In genomic region chr12:107320929-107321618, GRCh38 we compare ENCODE assay signal across 8 cellular contexts.
A peak's percentile ranks its signal among the peaks of the same experiment; 100 is the strongest.
DNase-seq lines count a peak whose midpoint lies in the region; ATAC-seq and TF ChIP-seq lines count a peak whose summit lies in the region.

No MANE protein-coding gene starts in this region.

- peaks cover 43% of the 10 kb centered on the region for H3K27me3 Mint-ChIP-seq in neural progenitor cell (ENCODE audit: insufficient read depth, low read depth)

- peaks cover 27% of the 10 kb centered on the region for H3K4me1 Mint-ChIP-seq in neural progenitor cell

- peak overlapping the region; percentile 92 for H3K4me3 Mint-ChIP-seq in neural progenitor cell

- H4K20me1 ChIP-seq in MM.1S (ENCODE audit: insufficient read depth, low read length) (no peaks in the 10 kb centered on the region), neural progenitor cell (ENCODE audit: low read depth) (peaks cover 24% of the 10 kb centered on the region)

- H3K79me2 ChIP-seq in MM.1S (ENCODE audit: low read length) (no peaks in the 10 kb centered on the region), neural progenitor cell (ENCODE audit: low read depth) (no peaks in the 10 kb centered on the region)

- H3K27me3 ChIP-seq in MM.1S (replicated peaks; ENCODE audit: insufficient read depth, low read length) (peaks cover 29% of the 10 kb centered on the region), neural progenitor cell (peaks cover 69% of the 10 kb centered on the region), tibial nerve (peaks cover 0 to 56% of the 10 kb centered on the region in 2 donors)

- no peak for TF ChIP-seq POLR2A in tibial nerve (IDR thresholded peaks at IDR 0.05)

- H3F3A ChIP-seq in MM.1S (ENCODE audit: insufficient read depth, low read length) (no peaks in the 10 kb centered on the region), neural progenitor cell (ENCODE audit: low read depth) (peaks cover 21% of the 10 kb centered on the region)

- no peak overlapping the region for H3K27ac ChIP-seq in MM.1S (ENCODE audit: low read length)
- H3K27ac ChIP-seq in neural progenitor cell: no peak overlapping the region
- no peak overlapping the region for H3K27ac ChIP-seq in tibial nerve

- 1 to 4% methylated on average over 36 to 40 of the region's 42 CpGs for WGBS in tibial nerve, 2 donors

- H3K36me3 Mint-ChIP-seq in neural progenitor cell: no peaks in the 10 kb centered on the region

- ATAC-seq in GM21423 (IDR thresholded peaks at IDR 0.05; ENCODE audit: unreplicated experiment): no peak

- H3K4me3 ChIP-seq in MM.1S (ENCODE audit: low read length): no peak overlapping the region
- peak overlapping the region; percentile 68 for H3K4me3 ChIP-seq in epithelial cell of esophagus (ENCODE audit: low read length)
- H3K4me3 ChIP-seq in neural progenitor cell: peak overlapping the region; percentile 85
- peak overlapping the region in 3 of 4 donors; percentile 11 to 50 (median 44) for H3K4me3 ChIP-seq in tibial nerve

- TF ChIP-seq CTCF in MM.1S (IDR thresholded peaks at IDR 0.05; ENCODE audit: low read length) (no peak), epithelial cell of esophagus (IDR thresholded peaks at IDR 0.05; ENCODE audit: insufficient read depth, low read depth, low read length, missing control alignments) (no peak), neural progenitor cell (IDR thresholded peaks at IDR 0.05) (no peak), tibial nerve (IDR thresholded peaks at IDR 0.05) (no peak)

- DNase-seq in 8988T (peak; percentile 23), MM.1S (no peak), epithelial cell of esophagus (ENCODE audit: low read depth) (peak; percentile 82), neural progenitor cell (ENCODE audit: low spot score) (peak; percentile 68), tibial nerve (ENCODE audit: low spot score in 2 of 2) (no peak), amniotic stem cell (lab: John Stamatoyannopoulos, UW) (no peak)
- DNase-seq in activated CD8-positive, alpha-beta memory T cell treated with anti-CD3 and anti-CD28 coated beads for 24 hours: peak; percentile 86

- no peaks in the 10 kb centered on the region for H3K9me2 ChIP-seq in MM.1S (replicated peaks; ENCODE audit: insufficient read depth, low read length)

- H3K36me3 ChIP-seq in MM.1S (replicated peaks; ENCODE audit: insufficient read depth, low read length) (no peaks in the 10 kb centered on the region), neural progenitor cell (no peaks in the 10 kb centered on the region), tibial nerve (no peaks in the 10 kb centered on the region)

- peaks cover 3% of the 10 kb centered on the region for H3K9me3 Mint-ChIP-seq in neural progenitor cell

- H3K9ac ChIP-seq in MM.1S (ENCODE audit: low read length) (no peak overlapping the region), neural progenitor cell (no peak overlapping the region)

- H3K4me2 ChIP-seq in MM.1S (ENCODE audit: low read depth, low read length) (peak overlapping the region; percentile 59; the same call in 1 of the 2 replicates), neural progenitor cell (peak overlapping the region; percentile 96)

- H2AFZ ChIP-seq in MM.1S (ENCODE audit: low read length): no peak overlapping the region
- peak overlapping the region; percentile 67 for H2AFZ ChIP-seq in neural progenitor cell (replicated peaks)

- H3K4me1 ChIP-seq in MM.1S (ENCODE audit: low read length) (no peaks in the 10 kb centered on the region), neural progenitor cell (peaks cover 8% of the 10 kb centered on the region), tibial nerve (peaks cover 0 to 41% (median 6%) of the 10 kb centered on the region in 4 donors)

- H3K27ac Mint-ChIP-seq in neural progenitor cell: peak overlapping the region; percentile 47

- H3K9me3 ChIP-seq in MM.1S (replicated peaks; ENCODE audit: insufficient read depth, low read length) (no peaks in the 10 kb centered on the region), neural progenitor cell (ENCODE audit: low read depth) (no peaks in the 10 kb centered on the region), tibial nerve (no peaks in the 10 kb centered on the region)

- TF ChIP-seq EP300 in tibial nerve (IDR thresholded peaks at IDR 0.05): no peak

Comparison
In these comparisons a context has a peak if more than half of its experiments do, and no peak if none do; other contexts are left out.
1. DNase-seq: peak in 8988T (single experiment), activated CD8-positive, alpha-beta memory T cell treated with anti-CD3 and anti-CD28 coated beads for 24 hours (single experiment), epithelial cell of esophagus (single experiment) and neural progenitor cell (single experiment); none in MM.1S (single experiment), tibial nerve (0 of 2) and amniotic stem cell (single experiment).